ENCODE assay signal across 2 cellular contexts in the genomic region with DNA sequence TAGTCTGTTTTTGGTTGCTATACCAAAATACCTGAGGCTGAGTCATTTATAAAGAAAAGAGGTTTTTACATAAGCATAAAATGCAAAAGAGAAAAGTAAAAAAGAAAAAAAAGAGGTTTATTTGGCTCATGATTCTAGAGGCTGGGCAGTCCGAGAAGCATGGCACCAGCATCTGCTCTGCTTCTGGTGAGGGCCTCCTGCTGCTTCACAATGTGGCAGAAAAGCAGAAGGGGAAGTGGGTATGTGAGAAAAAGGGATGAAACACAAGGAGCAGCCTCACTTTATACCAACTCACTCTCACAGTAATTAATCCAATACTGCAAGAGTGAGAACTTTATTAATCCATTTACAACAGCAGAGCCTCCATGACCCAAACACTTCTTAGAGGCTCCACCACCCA.
A peak's percentile ranks its signal among the peaks of the same experiment; 100 is the strongest.
TF ChIP-seq lines count a peak whose summit lies in the region.

No MANE protein-coding gene starts in this region.

TF ChIP-seq in IMR-90, 13 proteins besides CTCF, POLR2A, EP300 and RAD21:
- TF ChIP-seq CEBPB (IDR thresholded peaks at IDR 0.05; ENCODE audit: low read depth, low read length), result no peak
- TF ChIP-seq, protein P1, sequence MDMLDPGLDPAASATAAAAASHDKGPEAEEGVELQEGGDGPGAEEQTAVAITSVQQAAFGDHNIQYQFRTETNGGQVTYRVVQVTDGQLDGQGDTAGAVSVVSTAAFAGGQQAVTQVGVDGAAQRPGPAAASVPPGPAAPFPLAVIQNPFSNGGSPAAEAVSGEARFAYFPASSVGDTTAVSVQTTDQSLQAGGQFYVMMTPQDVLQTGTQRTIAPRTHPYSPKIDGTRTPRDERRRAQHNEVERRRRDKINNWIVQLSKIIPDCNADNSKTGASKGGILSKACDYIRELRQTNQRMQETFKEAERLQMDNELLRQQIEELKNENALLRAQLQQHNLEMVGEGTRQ (IDR thresholded peaks at IDR 0.05; ENCODE audit: low read depth, low read length), result no peak
- TF ChIP-seq FOS (IDR thresholded peaks at IDR 0.05; ENCODE audit: low read depth, low read length), result no peak
- no peak for TF ChIP-seq RCOR1 (IDR thresholded peaks at IDR 0.05; ENCODE audit: insufficient replicate concordance, low read length)
- TF ChIP-seq BHLHE40 (IDR thresholded peaks at IDR 0.05; ENCODE audit: low read depth, low read length), result no peak
- TF ChIP-seq, protein P2, sequence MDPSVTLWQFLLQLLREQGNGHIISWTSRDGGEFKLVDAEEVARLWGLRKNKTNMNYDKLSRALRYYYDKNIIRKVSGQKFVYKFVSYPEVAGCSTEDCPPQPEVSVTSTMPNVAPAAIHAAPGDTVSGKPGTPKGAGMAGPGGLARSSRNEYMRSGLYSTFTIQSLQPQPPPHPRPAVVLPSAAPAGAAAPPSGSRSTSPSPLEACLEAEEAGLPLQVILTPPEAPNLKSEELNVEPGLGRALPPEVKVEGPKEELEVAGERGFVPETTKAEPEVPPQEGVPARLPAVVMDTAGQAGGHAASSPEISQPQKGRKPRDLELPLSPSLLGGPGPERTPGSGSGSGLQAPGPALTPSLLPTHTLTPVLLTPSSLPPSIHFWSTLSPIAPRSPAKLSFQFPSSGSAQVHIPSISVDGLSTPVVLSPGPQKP (IDR thresholded peaks at IDR 0.05; ENCODE audit: borderline replicate concordance, low read depth, low read length), result no peak
- TF ChIP-seq MAFK (IDR thresholded peaks at IDR 0.05; ENCODE audit: low read depth, low read length), result no peak

TF ChIP-seq in K562, 482 proteins besides CTCF, POLR2A, EP300 and RAD21:
- TF ChIP-seq, protein P3, sequence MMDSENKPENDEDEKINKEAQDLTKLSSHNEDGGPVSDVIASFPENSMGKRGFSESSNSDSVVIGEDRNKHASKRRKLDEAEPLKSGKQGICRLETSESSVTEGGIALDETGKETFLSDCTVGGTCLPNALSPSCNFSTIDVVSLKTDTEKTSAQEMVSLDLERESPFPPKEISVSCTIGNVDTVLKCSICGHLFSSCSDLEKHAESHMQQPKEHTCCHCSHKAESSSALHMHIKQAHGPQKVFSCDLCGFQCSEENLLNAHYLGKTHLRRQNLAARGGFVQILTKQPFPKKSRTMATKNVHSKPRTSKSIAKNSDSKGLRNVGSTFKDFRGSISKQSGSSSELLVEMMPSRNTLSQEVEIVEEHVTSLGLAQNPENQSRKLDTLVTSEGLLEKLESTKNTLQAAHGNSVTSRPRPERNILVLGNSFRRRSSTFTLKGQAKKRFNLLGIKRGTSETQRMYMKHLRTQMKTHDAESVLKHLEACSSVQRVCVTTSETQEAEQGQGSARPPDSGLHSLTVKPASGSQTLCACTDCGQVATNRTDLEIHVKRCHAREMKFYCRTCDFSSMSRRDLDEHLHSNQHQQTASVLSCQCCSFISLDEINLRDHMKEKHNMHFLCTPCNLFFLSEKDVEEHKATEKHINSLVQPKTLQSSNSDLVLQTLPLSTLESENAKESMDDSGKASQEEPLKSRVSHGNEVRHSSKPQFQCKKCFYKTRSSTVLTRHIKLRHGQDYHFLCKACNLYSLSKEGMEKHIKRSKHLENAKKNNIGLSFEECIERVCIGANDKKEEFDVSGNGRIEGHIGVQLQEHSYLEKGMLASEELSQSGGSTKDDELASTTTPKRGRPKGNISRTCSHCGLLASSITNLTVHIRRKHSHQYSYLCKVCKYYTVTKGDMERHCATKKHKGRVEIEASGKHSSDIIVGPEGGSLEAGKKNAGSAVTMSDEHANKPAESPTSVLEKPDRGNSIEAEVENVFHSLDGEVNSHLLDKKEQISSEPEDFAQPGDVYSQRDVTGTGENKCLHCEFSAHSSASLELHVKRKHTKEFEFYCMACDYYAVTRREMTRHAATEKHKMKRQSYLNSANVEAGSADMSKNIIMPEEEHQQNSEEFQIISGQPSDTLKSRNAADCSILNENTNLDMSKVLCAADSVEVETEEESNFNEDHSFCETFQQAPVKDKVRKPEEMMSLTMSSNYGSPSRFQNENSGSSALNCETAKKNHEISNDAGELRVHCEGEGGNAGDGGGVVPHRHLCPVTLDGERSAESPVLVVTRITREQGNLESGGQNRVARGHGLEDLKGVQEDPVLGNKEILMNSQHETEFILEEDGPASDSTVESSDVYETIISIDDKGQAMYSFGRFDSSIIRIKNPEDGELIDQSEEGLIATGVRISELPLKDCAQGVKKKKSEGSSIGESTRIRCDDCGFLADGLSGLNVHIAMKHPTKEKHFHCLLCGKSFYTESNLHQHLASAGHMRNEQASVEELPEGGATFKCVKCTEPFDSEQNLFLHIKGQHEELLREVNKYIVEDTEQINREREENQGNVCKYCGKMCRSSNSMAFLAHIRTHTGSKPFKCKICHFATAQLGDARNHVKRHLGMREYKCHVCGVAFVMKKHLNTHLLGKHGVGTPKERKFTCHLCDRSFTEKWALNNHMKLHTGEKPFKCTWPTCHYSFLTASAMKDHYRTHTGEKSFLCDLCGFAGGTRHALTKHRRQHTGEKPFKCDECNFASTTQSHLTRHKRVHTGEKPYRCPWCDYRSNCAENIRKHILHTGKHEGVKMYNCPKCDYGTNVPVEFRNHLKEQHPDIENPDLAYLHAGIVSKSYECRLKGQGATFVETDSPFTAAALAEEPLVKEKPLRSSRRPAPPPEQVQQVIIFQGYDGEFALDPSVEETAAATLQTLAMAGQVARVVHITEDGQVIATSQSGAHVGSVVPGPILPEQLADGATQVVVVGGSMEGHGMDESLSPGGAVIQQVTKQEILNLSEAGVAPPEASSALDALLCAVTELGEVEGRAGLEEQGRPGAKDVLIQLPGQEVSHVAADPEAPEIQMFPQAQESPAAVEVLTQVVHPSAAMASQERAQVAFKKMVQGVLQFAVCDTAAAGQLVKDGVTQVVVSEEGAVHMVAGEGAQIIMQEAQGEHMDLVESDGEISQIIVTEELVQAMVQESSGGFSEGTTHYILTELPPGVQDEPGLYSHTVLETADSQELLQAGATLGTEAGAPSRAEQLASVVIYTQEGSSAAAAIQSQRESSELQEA (IDR thresholded peaks at IDR 0.05; ENCODE audit: low read depth), result no peak
- TF ChIP-seq SIN3B (IDR thresholded peaks at IDR 0.05; ENCODE audit: low read depth) (no peak), KDM2B (CRISPR knock-in tag; IDR thresholded peaks at IDR 0.05) (no peak), SREBF1 (IDR thresholded peaks at IDR 0.05; ENCODE audit: borderline replicate concordance, low read depth, low read length) (no peak), POLR2AphosphoS5 (IDR thresholded peaks at IDR 0.05; ENCODE audit: control insufficient read depth, insufficient read depth, low read depth, low read length) (no peak), SMARCB1 (IDR thresholded peaks at IDR 0.05; ENCODE audit: insufficient read length, low read depth) (no peak), ETV5 (CRISPR knock-in tag; IDR thresholded peaks at IDR 0.05; ENCODE audit: low read depth) (no peak), ZNF766 (CRISPR knock-in tag; conservative IDR thresholded peaks at IDR 0.05) (peak; percentile 53; the same call in 1 of the 2 replicates)
- TF ChIP-seq, protein P4, sequence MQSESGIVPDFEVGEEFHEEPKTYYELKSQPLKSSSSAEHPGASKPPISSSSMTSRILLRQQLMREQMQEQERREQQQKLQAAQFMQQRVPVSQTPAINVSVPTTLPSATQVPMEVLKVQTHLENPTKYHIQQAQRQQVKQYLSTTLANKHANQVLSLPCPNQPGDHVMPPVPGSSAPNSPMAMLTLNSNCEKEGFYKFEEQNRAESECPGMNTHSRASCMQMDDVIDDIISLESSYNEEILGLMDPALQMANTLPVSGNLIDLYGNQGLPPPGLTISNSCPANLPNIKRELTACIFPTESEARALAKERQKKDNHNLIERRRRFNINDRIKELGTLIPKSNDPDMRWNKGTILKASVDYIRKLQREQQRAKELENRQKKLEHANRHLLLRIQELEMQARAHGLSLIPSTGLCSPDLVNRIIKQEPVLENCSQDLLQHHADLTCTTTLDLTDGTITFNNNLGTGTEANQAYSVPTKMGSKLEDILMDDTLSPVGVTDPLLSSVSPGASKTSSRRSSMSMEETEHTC (IDR thresholded peaks at IDR 0.05), result no peak
